Comparison of ENCODE assay signal across 1 cellular context in the genomic region with DNA sequence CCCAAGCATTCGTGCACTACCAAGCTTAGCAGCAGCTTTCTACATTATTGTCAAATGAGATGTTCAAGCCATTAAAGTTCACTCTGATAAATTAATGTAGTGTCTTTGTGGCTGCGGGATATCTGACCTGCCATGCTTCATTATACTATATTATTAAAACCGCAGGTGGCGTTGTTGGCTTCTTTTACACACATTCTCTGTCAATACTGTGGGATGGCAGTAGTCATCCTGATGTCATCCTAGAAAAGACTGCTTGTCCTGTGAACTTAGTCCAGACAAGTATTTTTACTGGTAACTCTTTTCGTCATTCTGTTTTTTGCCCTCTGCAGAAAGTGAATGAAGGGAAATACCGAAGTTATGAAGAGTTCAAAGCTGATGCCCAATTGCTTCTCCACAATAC.
TF ChIP-seq lines count a peak whose summit lies in the region.

No MANE protein-coding gene starts in this region.

TF ChIP-seq in IMR-90, 13 proteins besides CTCF, POLR2A, EP300 and RAD21 (continued from another document):
- TF ChIP-seq, protein P1, sequence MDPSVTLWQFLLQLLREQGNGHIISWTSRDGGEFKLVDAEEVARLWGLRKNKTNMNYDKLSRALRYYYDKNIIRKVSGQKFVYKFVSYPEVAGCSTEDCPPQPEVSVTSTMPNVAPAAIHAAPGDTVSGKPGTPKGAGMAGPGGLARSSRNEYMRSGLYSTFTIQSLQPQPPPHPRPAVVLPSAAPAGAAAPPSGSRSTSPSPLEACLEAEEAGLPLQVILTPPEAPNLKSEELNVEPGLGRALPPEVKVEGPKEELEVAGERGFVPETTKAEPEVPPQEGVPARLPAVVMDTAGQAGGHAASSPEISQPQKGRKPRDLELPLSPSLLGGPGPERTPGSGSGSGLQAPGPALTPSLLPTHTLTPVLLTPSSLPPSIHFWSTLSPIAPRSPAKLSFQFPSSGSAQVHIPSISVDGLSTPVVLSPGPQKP (IDR thresholded peaks at IDR 0.05; ENCODE audit: borderline replicate concordance, low read depth, low read length): no peak
TF ChIP-seq in IMR-90: peak in this region for 0.
